Comparison of ENCODE assay signal across 8 cellular contexts in genomic region chr5:55600536-55601208, GRCh38.
DNase-seq lines count a peak whose midpoint lies in the region; ATAC-seq and TF ChIP-seq lines count a peak whose summit lies in the region.

No MANE protein-coding gene starts in this region.

- no peak overlapping the region for H3K4me3 Mint-ChIP-seq in GM23338
- peak overlapping the region; percentile 64 for H3K4me3 Mint-ChIP-seq in activated T-helper 1 cell treated with anti-CD3 and anti-CD28 coated beads, Interleukin-12 subunit alpha, Interleukin-12 subunit beta, Interleukin-2, Interleukin-4 antibody, amounts not matched to agents 30 ng/mL and 10 ng/mL and 1 ng/mL, durations not matched to agents 14 hours and 24 hours and 36 hours

- no peaks in the 10 kb centered on the region for H4K20me1 ChIP-seq in GM23338 (replicated peaks; ENCODE audit: insufficient read depth)
- H4K20me1 ChIP-seq in Karpas-422 (ENCODE audit: insufficient read depth, low read depth, low read length), result no peaks in the 10 kb centered on the region

- H3K79me2 ChIP-seq in GM23338 (replicated peaks; ENCODE audit: insufficient read depth), result no peaks in the 10 kb centered on the region
- H3K79me2 ChIP-seq in Karpas-422 (ENCODE audit: low read length), result no peaks in the 10 kb centered on the region

- H3K27me3 ChIP-seq in GM23338 (ENCODE audit: insufficient read depth) (no peaks in the 10 kb centered on the region), thoracic aorta (replicated peaks; ENCODE audit: insufficient read depth) (no peaks in the 10 kb centered on the region), Karpas-422 (ENCODE audit: low read length) (no peaks in the 10 kb centered on the region)

- H3K4me3 ChIP-seq in GM23338 (no peak overlapping the region), thoracic aorta (peak overlapping the region; percentile 26), Karpas-422 (ENCODE audit: low read length) (no peak overlapping the region)

- H3K4me1 ChIP-seq in GM23338 (ENCODE audit: insufficient read depth) (peaks cover 27% of the 10 kb centered on the region), thoracic aorta (ENCODE audit: control insufficient read depth in 1 of 2, low read depth in 2 of 2) (peaks cover 49 to 84% of the 10 kb centered on the region in 2 donors), Karpas-422 (ENCODE audit: low read length) (no peaks in the 10 kb centered on the region)

- peaks cover 33% of the 10 kb centered on the region for H3K4me1 Mint-ChIP-seq in GM23338
- H3K4me1 Mint-ChIP-seq in activated T-helper 1 cell treated with anti-CD3 and anti-CD28 coated beads, Interleukin-12 subunit alpha, Interleukin-12 subunit beta, Interleukin-2, Interleukin-4 antibody, amounts not matched to agents 30 ng/mL and 10 ng/mL and 1 ng/mL, durations not matched to agents 14 hours and 24 hours and 36 hours (ENCODE audit: low read depth), result peaks cover 40% of the 10 kb centered on the region

- H3K27me3 Mint-ChIP-seq in GM23338 (ENCODE audit: insufficient read depth, low read depth, poor library complexity), result peaks cover 2% of the 10 kb centered on the region
- no peaks in the 10 kb centered on the region for H3K27me3 Mint-ChIP-seq in activated T-helper 1 cell treated with anti-CD3 and anti-CD28 coated beads, Interleukin-12 subunit alpha, Interleukin-12 subunit beta, Interleukin-2, Interleukin-4 antibody, amounts not matched to agents 30 ng/mL and 10 ng/mL and 1 ng/mL, durations not matched to agents 14 hours and 24 hours and 36 hours (ENCODE audit: insufficient read depth)

- H3K27ac ChIP-seq in GM23338 (ENCODE audit: low read depth), result no peak overlapping the region
- H3K27ac ChIP-seq in thoracic aorta, result peak overlapping the region; percentile 94
- H3K27ac ChIP-seq in Karpas-422 (ENCODE audit: low read length), result no peak overlapping the region

- H3K4me2 ChIP-seq in GM23338, result no peak overlapping the region
- no peak overlapping the region for H3K4me2 ChIP-seq in Karpas-422 (ENCODE audit: low read depth, low read length, poor library complexity, severe bottlenecking)

- peak overlapping the region; percentile 83 for H2AFZ ChIP-seq in GM23338
- H2AFZ ChIP-seq in Karpas-422 (ENCODE audit: low read length), result no peak overlapping the region

- ATAC-seq in GM23338 (0 out of 3 replicates have a peak, but pooled peaks have one; percentile 18), thoracic aorta (ENCODE audit: insufficient number of reproducible peaks, low FRiP score, low read depth) (no peak), HG02852 (IDR thresholded peaks at IDR 0.05; ENCODE audit: unreplicated experiment) (no peak)

- no peaks in the 10 kb centered on the region for H3K36me3 ChIP-seq in GM23338 (ENCODE audit: insufficient read depth)
- no peaks in the 10 kb centered on the region for H3K36me3 ChIP-seq in thoracic aorta
- H3K36me3 ChIP-seq in Karpas-422 (ENCODE audit: insufficient read depth, low read length), result no peaks in the 10 kb centered on the region

- peaks cover 6% of the 10 kb centered on the region; the same call in 1 of the 2 replicates for H3K9me2 ChIP-seq in GM23338 (ENCODE audit: insufficient read depth)
- no peaks in the 10 kb centered on the region for H3K9me2 ChIP-seq in Karpas-422 (replicated peaks; ENCODE audit: insufficient read depth, low read length)

- intact Hi-C loops in activated T-helper 1 cell treated with anti-CD3 and anti-CD28 coated beads, Interleukin-12 subunit alpha, Interleukin-12 subunit beta, Interleukin-2, Interleukin-4 antibody, amounts not matched to agents 30 ng/mL and 10 ng/mL and 1 ng/mL, durations not matched to agents 14 hours and 24 hours and 36 hours (cut with micrococcal nuclease), result loop anchor here (1.0 kb wide), 1 partner anchor 10 kb away; no protein-coding TSS in a partner anchor

- H3K9me3 Mint-ChIP-seq in GM23338, result no peaks in the 10 kb centered on the region
- no peaks in the 10 kb centered on the region for H3K9me3 Mint-ChIP-seq in activated T-helper 1 cell treated with anti-CD3 and anti-CD28 coated beads, Interleukin-12 subunit alpha, Interleukin-12 subunit beta, Interleukin-2, Interleukin-4 antibody, amounts not matched to agents 30 ng/mL and 10 ng/mL and 1 ng/mL, durations not matched to agents 14 hours and 24 hours and 36 hours

- H3K27ac Mint-ChIP-seq in GM23338, result no peak overlapping the region
- H3K27ac Mint-ChIP-seq in activated T-helper 1 cell treated with anti-CD3 and anti-CD28 coated beads, Interleukin-12 subunit alpha, Interleukin-12 subunit beta, Interleukin-2, Interleukin-4 antibody, amounts not matched to agents 30 ng/mL and 10 ng/mL and 1 ng/mL, durations not matched to agents 14 hours and 24 hours and 36 hours, result peak overlapping the region; percentile 36

- TF ChIP-seq CTCF in GM23338 (conservative IDR thresholded peaks at IDR 0.05; ENCODE audit: low read depth in 2 of 2) (no peak), thoracic aorta (IDR thresholded peaks at IDR 0.05) (no peak)

- no peak overlapping the region for H3K9ac ChIP-seq in Karpas-422 (ENCODE audit: low read length)

- no peaks in the 10 kb centered on the region for H3F3A ChIP-seq in GM23338 (replicated peaks; ENCODE audit: low read depth)

- DNase-seq in A172 (ENCODE audit: low spot score) (peak; percentile 66), GM23338 (ENCODE audit: low spot score) (no peak), kidney glomerular epithelial cell (lab: John Stamatoyannopoulos, UW) (peak; percentile 9), thoracic aorta (ENCODE audit: low spot score) (no peak), NCI-H1105 (lab: John Stamatoyannopoulos, UW) (no peak), Karpas-422 (no peak)
- DNase-seq in activated T-helper 1 cell treated with anti-CD3 and anti-CD28 coated beads, Interleukin-12 subunit alpha, Interleukin-12 subunit beta, Interleukin-2, Interleukin-4 antibody, amounts not matched to agents 30 ng/mL and 10 ng/mL and 1 ng/mL, durations not matched to agents 14 hours and 24 hours and 36 hours (ENCODE audit: low spot score), result no peak

- H3K9me3 ChIP-seq in thoracic aorta (no peaks in the 10 kb centered on the region), Karpas-422 (ENCODE audit: low read length) (no peaks in the 10 kb centered on the region)

- H3K36me3 Mint-ChIP-seq in GM23338 (ENCODE audit: low read depth), result no peaks in the 10 kb centered on the region
- H3K36me3 Mint-ChIP-seq in activated T-helper 1 cell treated with anti-CD3 and anti-CD28 coated beads, Interleukin-12 subunit alpha, Interleukin-12 subunit beta, Interleukin-2, Interleukin-4 antibody, amounts not matched to agents 30 ng/mL and 10 ng/mL and 1 ng/mL, durations not matched to agents 14 hours and 24 hours and 36 hours (ENCODE audit: low read depth), result peaks cover 2% of the 10 kb centered on the region

TF ChIP-seq in GM23338, 12 proteins besides CTCF, POLR2A, EP300 and RAD21 (continues in another document):
- TF ChIP-seq REST (IDR thresholded peaks at IDR 0.05; ENCODE audit: unreplicated experiment), result no peak
- TF ChIP-seq JUNB (IDR thresholded peaks at IDR 0.05; ENCODE audit: unreplicated experiment), result no peak
- no peak for TF ChIP-seq ZNF114 (CRISPR knock-in tag; IDR thresholded peaks at IDR 0.05)
- TF ChIP-seq POLR2AphosphoS5 (IDR thresholded peaks at IDR 0.05; ENCODE audit: low read depth), result no peak
- TF ChIP-seq EZH2phosphoT487 (IDR thresholded peaks at IDR 0.05; ENCODE audit: unreplicated experiment), result no peak
- no peak for TF ChIP-seq CREB1 (CRISPR knock-in tag; IDR thresholded peaks at IDR 0.05; ENCODE audit: low read depth)
- no peak for TF ChIP-seq ETS1 (IDR thresholded peaks at IDR 0.05)
- no peak for TF ChIP-seq ZNF331 (CRISPR knock-in tag; IDR thresholded peaks at IDR 0.05; ENCODE audit: low read depth)
- no peak for TF ChIP-seq STAT1 (IDR thresholded peaks at IDR 0.05; ENCODE audit: unreplicated experiment)

Comparison
In these comparisons a context has a peak if more than half of its experiments do, and no peak if none do; other contexts are left out.
1. DNase-seq: peak in A172 (single experiment) and kidney glomerular epithelial cell (single experiment); none in GM23338 (single experiment), activated T-helper 1 cell treated with anti-CD3 and anti-CD28 coated beads, Interleukin-12 subunit alpha, Interleukin-12 subunit beta, Interleukin-2, Interleukin-4 antibody, amounts not matched to agents 30 ng/mL and 10 ng/mL and 1 ng/mL, durations not matched to agents 14 hours and 24 hours and 36 hours (single experiment), thoracic aorta (single experiment), NCI-H1105 (single experiment) and Karpas-422 (single experiment).
2. H3K27ac ChIP-seq: peak in thoracic aorta (2 of 2); none in GM23338 (single experiment) and Karpas-422 (single experiment).